Comparison of ENCODE assay signal across 27 cellular contexts in genomic region chr3:143375698-143376097, GRCh38.
"Had no signal": no experiment of that assay in that cellular context is flagged by ENCODE, and none has a peak within 500 bp of the region (broad histone marks: within the 10 kb centered on the region; RNA-seq: fewer than 3 reads in every experiment).

No MANE protein-coding gene starts in this region.

- H3K36me3 Mint-ChIP-seq: mesothelial cell of epicardium had no signal

- H3K27ac ChIP-seq: left ventricle myocardium inferior, ovary, right atrium auricular region, right lobe of liver, stomach, suprapubic skin, thoracic aorta, tibial artery, upper lobe of left lung, vagina had no signal

- H3K27ac Mint-ChIP-seq: mesothelial cell of epicardium; naive B cell; natural killer cell; nephron progenitor cell; progenitor cell of endocrine pancreas; stimulated activated memory B cell treated with anti-CD40 and anti-IgM and Interleukin-4, amounts not matched to agents 10 μg/mL and 1 μg/mL and 100 μg/mL, for 72 hours had no signal

- FAIRE-seq: islet of Langerhans had no signal

- H3K9me3 Mint-ChIP-seq: mesothelial cell of epicardium; nephron progenitor cell; stimulated activated memory B cell treated with anti-CD40 and anti-IgM and Interleukin-4, amounts not matched to agents 10 μg/mL and 1 μg/mL and 100 μg/mL, for 72 hours had no signal

- H3K36me3 ChIP-seq: left ventricle myocardium inferior, ovary, right atrium auricular region, right lobe of liver, stomach, thoracic aorta, tibial artery, upper lobe of left lung, vagina had no signal

- H3K4me3 ChIP-seq: left ventricle myocardium inferior, lung, ovary, right atrium auricular region, right lobe of liver, smooth muscle cell, stomach, suprapubic skin, thoracic aorta, tibial artery, upper lobe of left lung, vagina had no signal

- H3K27me3 Mint-ChIP-seq: naive B cell; stimulated activated memory B cell treated with anti-CD40 and anti-IgM and Interleukin-4, amounts not matched to agents 10 μg/mL and 1 μg/mL and 100 μg/mL, for 72 hours had no signal

- H3K4me1 ChIP-seq: left ventricle myocardium inferior, right atrium auricular region, right lobe of liver, stomach, suprapubic skin, tibial artery, upper lobe of left lung, vagina had no signal

- ATAC-seq: natural killer cell; right lobe of liver; stimulated activated memory B cell treated with anti-CD40 and anti-IgM and Interleukin-4, amounts not matched to agents 10 μg/mL and 1 μg/mL and 100 μg/mL, for 72 hours; stimulated activated naive CD8-positive, alpha-beta T cell treated with anti-CD3 and anti-CD28 coated beads, Interleukin-15, Interleukin-2, amounts not matched to agents 100 U/mL and 50 U/mL, for 24 hours had no signal

- H3K4me1 Mint-ChIP-seq: immature natural killer cell; mesothelial cell of epicardium; naive B cell; natural killer cell; nephron progenitor cell; stimulated activated memory B cell treated with anti-CD40 and anti-IgM and Interleukin-4, amounts not matched to agents 10 μg/mL and 1 μg/mL and 100 μg/mL, for 72 hours had no signal

- H3K9me3 ChIP-seq: left ventricle myocardium inferior, ovary, right atrium auricular region, right lobe of liver, stomach, suprapubic skin, thoracic aorta, tibial artery, upper lobe of left lung, vagina had no signal

- DNase-seq: hypothalamus; immature natural killer cell; left ventricle myocardium inferior; mesendoderm; naive B cell; natural killer cell; nephron progenitor cell; ovary; right lobe of liver; stimulated activated CD4-positive, alpha-beta T cell treated with anti-CD3 and anti-CD28 coated beads, Interleukin-1b, Interleukin-23, amount 100 ng/mL, for 48 hours; stimulated activated CD4-positive, alpha-beta T cell treated with anti-CD3 and anti-CD28 coated beads, Interleukin-2, amount 100 ng/mL, for 48 hours; stimulated activated CD4-positive, alpha-beta T cell treated with anti-CD3 and anti-CD28 coated beads, Interleukin-4, amount 100 ng/mL, for 4 hours; stimulated activated CD8-positive, alpha-beta memory T cell treated with anti-CD3 and anti-CD28 coated beads, Interleukin-4, amount 100 ng/mL, for 48 hours; stimulated activated naive CD8-positive, alpha-beta T cell treated with anti-CD3 and anti-CD28 coated beads, Interleukin-15, Interleukin-2, amounts not matched to agents 100 U/mL and 50 U/mL, for 24 hours; stomach; tibial artery; upper lobe of left lung had no signal

- H3K4me3 Mint-ChIP-seq: immature natural killer cell; mesothelial cell of epicardium; naive B cell; natural killer cell; nephron progenitor cell; stimulated activated memory B cell treated with anti-CD40 and anti-IgM and Interleukin-4, amounts not matched to agents 10 μg/mL and 1 μg/mL and 100 μg/mL, for 72 hours had no signal

- H3K27me3 ChIP-seq: ovary, right atrium auricular region, right lobe of liver, stomach, suprapubic skin, tibial artery, upper lobe of left lung, vagina had no signal
